8 cellular contexts compared by ENCODE assay signal in the genomic region with DNA sequence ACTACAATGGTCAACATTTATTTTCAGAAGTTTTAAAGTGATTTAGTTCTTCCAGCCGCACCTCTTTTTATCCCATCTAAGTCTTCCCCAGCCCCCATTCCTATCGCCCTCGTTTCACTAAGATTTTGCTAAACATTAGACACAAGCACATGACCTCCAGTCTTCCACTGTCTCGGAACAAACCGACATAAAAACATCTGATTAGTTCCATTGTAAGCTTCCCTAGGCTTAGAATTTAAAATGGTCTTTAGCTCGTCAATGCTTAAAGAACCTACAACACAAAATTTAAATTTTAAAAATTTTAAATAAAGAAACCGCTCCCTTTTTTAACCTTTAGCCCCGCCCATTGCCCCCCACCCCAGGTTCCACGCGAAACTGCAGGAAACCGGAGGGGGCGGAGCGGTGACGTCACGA.
DNase-seq lines count a peak whose midpoint lies in the region; ATAC-seq and TF ChIP-seq lines count a peak whose summit lies in the region.

No MANE protein-coding gene starts in this region.

- H3K4me1 ChIP-seq in HUES6 (ENCODE audit: control insufficient read depth, insufficient read depth, low read length) (peaks cover 14% of the 10 kb centered on the region), neuron (ENCODE audit: insufficient read depth, low read length) (peaks cover 18% of the 10 kb centered on the region)

- peaks cover 11% of the 10 kb centered on the region; the same call in 1 of the 2 replicates for H3K36me3 ChIP-seq in HUES6 (ENCODE audit: control insufficient read depth, insufficient read depth, low read length)
- H3K36me3 ChIP-seq in neuron (ENCODE audit: insufficient read depth, low read length) = peaks cover 9% of the 10 kb centered on the region

- no peaks in the 10 kb centered on the region for H3K9me3 ChIP-seq in HUES6 (ENCODE audit: control insufficient read depth, insufficient read depth, low read depth, low read length)
- no peaks in the 10 kb centered on the region for H3K9me3 ChIP-seq in neuron (ENCODE audit: low read length)

- peak; percentile 2 for ATAC-seq in GM19035 (IDR thresholded peaks at IDR 0.05; ENCODE audit: unreplicated experiment)
- ATAC-seq in GM19351 (IDR thresholded peaks at IDR 0.05; ENCODE audit: unreplicated experiment) = no peak

- DNase-seq in AG10803 (ENCODE audit: low read depth) = no peak
- DNase-seq in epidermal melanocyte (ENCODE audit: insufficient read length, low spot score) = peak; percentile 31
- no peak for DNase-seq in HPDE6-E6E7 (ENCODE audit: extremely low spot score)

- TF ChIP-seq CTCF in AG10803 (conservative IDR thresholded peaks at IDR 0.05; ENCODE audit: low read length) (no peak), WI38 (IDR thresholded peaks at IDR 0.05; ENCODE audit: low read depth, low read length) (no peak)

- H3K27ac ChIP-seq in HUES6 (ENCODE audit: low read depth, low read length) = peak overlapping the region; percentile 99

- H2AFZ ChIP-seq in neuron (ENCODE audit: low read depth, low read length) = peak overlapping the region; percentile 99

- H3K27me3 ChIP-seq in HUES6 (ENCODE audit: control insufficient read depth, insufficient read depth, low read length) = no peaks in the 10 kb centered on the region
- H3K27me3 ChIP-seq in neuron (ENCODE audit: insufficient read depth, low read length) = no peaks in the 10 kb centered on the region

- peak overlapping the region; percentile 72 for H3K9ac ChIP-seq in HUES6 (ENCODE audit: low read length)

- H3K4me3 ChIP-seq in AG10803 (ENCODE audit: low read length) = peak overlapping the region; percentile 62
- H3K4me3 ChIP-seq in HUES6 (ENCODE audit: low read depth, low read length) = peak overlapping the region; percentile 96
- peak overlapping the region; percentile 96 for H3K4me3 ChIP-seq in WI38 (ENCODE audit: low read depth, low read length)
- peak overlapping the region; percentile 82 for H3K4me3 ChIP-seq in neuron (ENCODE audit: low read length)
